8 cellular contexts compared by ENCODE assay signal in genomic region chr11:6480299-6480914, GRCh38. TPM values are rescaled to one million over a fixed set of nuclear protein-coding genes. Genes with fewer than 3 reads are reported as not detected.
DNase-seq lines count a peak whose midpoint lies in the region; ATAC-seq and TF ChIP-seq lines count a peak whose summit lies in the region.

No MANE protein-coding gene starts in this region.

- H3K79me2 ChIP-seq in hepatocyte, result peaks cover 45% of the 10 kb centered on the region

- no peaks in the 10 kb centered on the region for H3K27me3 Mint-ChIP-seq in activated CD8-positive, alpha-beta T cell treated with anti-CD3 and anti-CD28 coated beads, Interleukin-2, amount 10 ng/mL, durations not matched to agents 7 days and 5 days (ENCODE audit: low read depth)

- H3K4me1 ChIP-seq in HAP-1 (peaks cover 5% of the 10 kb centered on the region; the same call in 1 of the 2 replicates), hepatocyte (ENCODE audit: insufficient read depth) (peaks cover 17% of the 10 kb centered on the region), spleen (peaks cover 25 to 64% (median 42%) of the 10 kb centered on the region in 6 donors)

- CTCF ChIA-PET in activated CD8-positive, alpha-beta T cell treated with anti-CD3 and anti-CD28 coated beads, Interleukin-2, amount 10 ng/mL, durations not matched to agents 7 days and 5 days (lab: Charles Lee), result no interaction called here

- intact Hi-C loops in spleen (cut with DNase I; ENCODE audit: low total_unique reads), result no loop called here

- peaks cover 45% of the 10 kb centered on the region for H3K36me3 Mint-ChIP-seq in activated CD8-positive, alpha-beta T cell treated with anti-CD3 and anti-CD28 coated beads, Interleukin-2, amount 10 ng/mL, durations not matched to agents 7 days and 5 days (ENCODE audit: low read depth)

- no peaks in the 10 kb centered on the region for H3K9me2 ChIP-seq in hepatocyte (replicated peaks; ENCODE audit: insufficient read depth)

- peak overlapping the region; percentile 87 for H3K4me2 ChIP-seq in hepatocyte

- H3K4me1 Mint-ChIP-seq in activated CD8-positive, alpha-beta T cell treated with anti-CD3 and anti-CD28 coated beads, Interleukin-2, amount 10 ng/mL, durations not matched to agents 7 days and 5 days (ENCODE audit: low read depth), result peaks cover 40% of the 10 kb centered on the region

- POLR2A ChIA-PET in activated CD8-positive, alpha-beta T cell treated with anti-CD3 and anti-CD28 coated beads, Interleukin-2, amount 10 ng/mL, durations not matched to agents 7 days and 5 days (lab: Charles Lee), result interaction anchor here (0.6 kb wide), 1 partner anchor 158 kb away, joined by 3 read pairs; no protein-coding TSS in a partner anchor

- no peaks in the 10 kb centered on the region for H3K9me3 Mint-ChIP-seq in activated CD8-positive, alpha-beta T cell treated with anti-CD3 and anti-CD28 coated beads, Interleukin-2, amount 10 ng/mL, durations not matched to agents 7 days and 5 days (ENCODE audit: insufficient read depth)

- peak overlapping the region; percentile 97 for H3K27ac Mint-ChIP-seq in activated CD8-positive, alpha-beta T cell treated with anti-CD3 and anti-CD28 coated beads, Interleukin-2, amount 10 ng/mL, durations not matched to agents 7 days and 5 days

- H3K36me3 ChIP-seq in HAP-1 (replicated peaks), result peaks cover 65% of the 10 kb centered on the region
- no peaks in the 10 kb centered on the region for H3K36me3 ChIP-seq in hepatocyte (replicated peaks; ENCODE audit: insufficient read depth, low read depth)
- H3K36me3 ChIP-seq in spleen, result peaks cover 0 to 70% (median 51%) of the 10 kb centered on the region in 6 donors

- H3K4me3 Mint-ChIP-seq in activated CD8-positive, alpha-beta T cell treated with anti-CD3 and anti-CD28 coated beads, Interleukin-2, amount 10 ng/mL, durations not matched to agents 7 days and 5 days, result peak overlapping the region; percentile 94

- H3K27me3 ChIP-seq in HAP-1 (ENCODE audit: low read depth) (no peaks in the 10 kb centered on the region), hepatocyte (no peaks in the 10 kb centered on the region), spleen (replicated peaks in 1 of 7) (no peaks in the 10 kb centered on the region)

- DNase-seq in HAP-1 (ENCODE audit: low spot score in 2 of 2) (no peak), hepatocyte (ENCODE audit: low spot score) (no peak), spleen (no peak), amniotic stem cell (lab: John Stamatoyannopoulos, UW) (no peak), LoVo (ENCODE audit: low spot score) (no peak)
- no peak for DNase-seq in activated CD8-positive, alpha-beta T cell treated with anti-CD3 and anti-CD28 coated beads, Interleukin-2, amount 10 ng/mL, durations not matched to agents 7 days and 5 days

- peaks cover 3% of the 10 kb centered on the region for H4K20me1 ChIP-seq in hepatocyte (ENCODE audit: insufficient read depth, poor library complexity, severe bottlenecking)

- 72% methylated on average over 9 of the region's 9 CpGs for WGBS in hepatocyte (ENCODE audit: low lambda C conversion rate, missing lambda C conversion rate)
- WGBS in spleen, 5 donors, result 73 to 83% (median 78%) methylated on average over 9 of the region's 9 CpGs

- no peak for TF ChIP-seq CTCF in hepatocyte (IDR thresholded peaks at IDR 0.05; ENCODE audit: poor library complexity)
- TF ChIP-seq CTCF in spleen (IDR thresholded peaks at IDR 0.05 in 8 of 11, conservative IDR thresholded peaks at IDR 0.05 in 3 of 11), result no peak

- no peak for TF ChIP-seq POLR2A in spleen (IDR thresholded peaks at IDR 0.05)

- H3K9me3 ChIP-seq in HAP-1 (no peaks in the 10 kb centered on the region), hepatocyte (ENCODE audit: low read depth) (no peaks in the 10 kb centered on the region), spleen (no peaks in the 10 kb centered on the region)

- in situ Hi-C loops in HAP-1 (cut with MboI; ENCODE audit: low sequenced_read_pairs), result no loop called here

- ATAC-seq in activated CD8-positive, alpha-beta T cell treated with anti-CD3 and anti-CD28 coated beads, Interleukin-2, amount 10 ng/mL, durations not matched to agents 7 days and 5 days, result no peak
- no peak for ATAC-seq in GM18907 (IDR thresholded peaks at IDR 0.05; ENCODE audit: unreplicated experiment)
- no peak for ATAC-seq in HG03378 (IDR thresholded peaks at IDR 0.05; ENCODE audit: unreplicated experiment)

- H3K4me3 ChIP-seq in HAP-1 (peak overlapping the region; percentile 77), hepatocyte (peak overlapping the region; percentile 47), spleen (peak overlapping the region; percentile 58 to 87 (median 76))

- H2AFZ ChIP-seq in hepatocyte, result peak overlapping the region; percentile 4

- H3K27ac ChIP-seq in hepatocyte, result peak overlapping the region; percentile 87
- H3K27ac ChIP-seq in spleen, result peak overlapping the region; percentile 89 to 95 (median 94)

RNA-seq across cellular contexts. Expression of gene ARFIP2, which starts 0.7 kb away (rescaled TPM):
- 10 to 100 TPM; 38.6 to 39.8 TPM for total RNA-seq in activated CD8-positive, alpha-beta T cell treated with anti-CD3 and anti-CD28 coated beads, Interleukin-2, amount 10 ng/mL, durations not matched to agents 7 days and 5 days
- 78.0 and 90.1 TPM in 2 replicates for total RNA-seq in hepatocyte
- 94.9 and 108 TPM in 2 replicates for polyA plus RNA-seq in hepatocyte
- total RNA-seq in spleen, result 10 to 100 TPM; 29.8 to 72.7 (median 37.1) TPM
- polyA plus RNA-seq in spleen, result 10 to 100 TPM; 23.4 to 36.5 (median 35.8) TPM

RNA-seq across cellular contexts. Expression of gene TIMM10B, which starts 0.9 kb away (rescaled TPM):
- 10 to 100 TPM; 34.1 to 35.4 TPM for total RNA-seq in activated CD8-positive, alpha-beta T cell treated with anti-CD3 and anti-CD28 coated beads, Interleukin-2, amount 10 ng/mL, durations not matched to agents 7 days and 5 days
- 56.3 and 68.0 TPM in 2 replicates for total RNA-seq in hepatocyte
- 52.1 and 65.8 TPM in 2 replicates for polyA plus RNA-seq in hepatocyte
- total RNA-seq in spleen, result 10 to 100 TPM; 32.7 to 71.3 (median 46.9) TPM
- 10 to 100 TPM; 10.7 to 33.8 (median 19.8) TPM for polyA plus RNA-seq in spleen

RNA-seq across cellular contexts. Expression of gene TRIM3, which starts 6.7 kb away (rescaled TPM):
- 1 to 10 TPM; 5.7 to 7.5 TPM for total RNA-seq in activated CD8-positive, alpha-beta T cell treated with anti-CD3 and anti-CD28 coated beads, Interleukin-2, amount 10 ng/mL, durations not matched to agents 7 days and 5 days
- total RNA-seq in hepatocyte, result 18.1 and 26.2 TPM in 2 replicates
- 31.6 and 35.5 TPM in 2 replicates for polyA plus RNA-seq in hepatocyte
- total RNA-seq in spleen, result 10 to 100 TPM; 11.3 to 27.6 (median 19.9) TPM
- 1 to 10 TPM; 6.3 to 8.1 (median 6.8) TPM for polyA plus RNA-seq in spleen

RNA-seq across cellular contexts. Expression of gene DNHD1, which starts 16.7 kb away (rescaled TPM):
- 10 to 100 TPM; 17.8 to 18.5 TPM for total RNA-seq in activated CD8-positive, alpha-beta T cell treated with anti-CD3 and anti-CD28 coated beads, Interleukin-2, amount 10 ng/mL, durations not matched to agents 7 days and 5 days
- total RNA-seq in hepatocyte (7.3 and 8.1 TPM in 2 replicates), spleen (10 to 100 TPM; 19.0 to 40.7 (median 27.6) TPM)
- polyA plus RNA-seq in hepatocyte (7.1 and 7.9 TPM in 2 replicates), spleen (10 to 100 TPM in 2 of 3 donors, 1 to 10 TPM in 1; 6.0 to 17.0 (median 15.1) TPM)

RNA-seq across cellular contexts. Expression of gene HPX, which starts 39.6 kb away (rescaled TPM):
- not detected for total RNA-seq in activated CD8-positive, alpha-beta T cell treated with anti-CD3 and anti-CD28 coated beads, Interleukin-2, amount 10 ng/mL, durations not matched to agents 7 days and 5 days
- total RNA-seq in hepatocyte, result 361 and 367 TPM in 2 replicates
- 229 and 358 TPM in 2 replicates for polyA plus RNA-seq in hepatocyte
- total RNA-seq in spleen, result 1 to 10 TPM in 6 of 7 donors, not detected in 1; 1.0 to 3.8 (median 2.8) TPM
- 1 to 10 TPM in 1 of 3 donors, under 1 TPM in 2; 0.65 to 1.4 (median 0.83) TPM for polyA plus RNA-seq in spleen
